8 cellular contexts compared by ENCODE assay signal in genomic region chr12:109310247-109311125, GRCh38.
DNase-seq lines count a peak whose midpoint lies in the region; ATAC-seq and TF ChIP-seq lines count a peak whose summit lies in the region.

No MANE protein-coding gene starts in this region.

- H3K4me3 ChIP-seq in choroid plexus epithelial cell (ENCODE audit: low read depth, low read length), result peak overlapping the region; percentile 8

- H3K4me3 Mint-ChIP-seq in nephron progenitor cell, result peak overlapping the region; percentile 80

- no peaks in the 10 kb centered on the region for H3K36me3 Mint-ChIP-seq in nephron progenitor cell (ENCODE audit: low read depth)

- no peak for ATAC-seq in GM18517 (IDR thresholded peaks at IDR 0.05; ENCODE audit: unreplicated experiment)

- peaks cover 18% of the 10 kb centered on the region for H3K4me1 Mint-ChIP-seq in nephron progenitor cell

- H3K27me3 Mint-ChIP-seq in nephron progenitor cell (ENCODE audit: low read depth, poor library complexity), result peaks cover 97% of the 10 kb centered on the region

- TF ChIP-seq CTCF in choroid plexus epithelial cell (conservative IDR thresholded peaks at IDR 0.05; ENCODE audit: low read depth, low read length) (no peak), nephron progenitor cell (IDR thresholded peaks at IDR 0.05) (no peak)

- H3K27ac Mint-ChIP-seq in nephron progenitor cell, result no peak overlapping the region

- no peaks in the 10 kb centered on the region for H3K9me3 Mint-ChIP-seq in nephron progenitor cell

- peak; percentile 28 to 62 for DNase-seq in NCI-H2081 (lab: John Stamatoyannopoulos, UW)
- DNase-seq in NCI-H2081 treated with DMSO at 0.1 percent for 48 hours (lab: John Stamatoyannopoulos, UW), result no peak
- peak; percentile 70 for DNase-seq in NCI-H345 (lab: John Stamatoyannopoulos, UW)
- DNase-seq in choroid plexus epithelial cell (ENCODE audit: low read depth), result no peak
- peak; percentile 43 for DNase-seq in nephron progenitor cell
- no peak for DNase-seq in NCI-H446 (lab: John Stamatoyannopoulos, UW)
- DNase-seq in activated gamma-delta T cell treated with Interleukin-2 at 50 U/mL for 16 hours, result no peak

Comparison
In these comparisons a context has a peak if more than half of its experiments do, and no peak if none do; other contexts are left out.
1. DNase-seq: peak in NCI-H2081 (2 of 2), NCI-H345 (single experiment) and nephron progenitor cell (single experiment); none in NCI-H2081 treated with DMSO at 0.1 percent for 48 hours (single experiment), choroid plexus epithelial cell (single experiment), NCI-H446 (0 of 2) and activated gamma-delta T cell treated with Interleukin-2 at 50 U/mL for 16 hours (single experiment).